ENCODE assay signal across 20 cellular contexts in the genomic region with DNA sequence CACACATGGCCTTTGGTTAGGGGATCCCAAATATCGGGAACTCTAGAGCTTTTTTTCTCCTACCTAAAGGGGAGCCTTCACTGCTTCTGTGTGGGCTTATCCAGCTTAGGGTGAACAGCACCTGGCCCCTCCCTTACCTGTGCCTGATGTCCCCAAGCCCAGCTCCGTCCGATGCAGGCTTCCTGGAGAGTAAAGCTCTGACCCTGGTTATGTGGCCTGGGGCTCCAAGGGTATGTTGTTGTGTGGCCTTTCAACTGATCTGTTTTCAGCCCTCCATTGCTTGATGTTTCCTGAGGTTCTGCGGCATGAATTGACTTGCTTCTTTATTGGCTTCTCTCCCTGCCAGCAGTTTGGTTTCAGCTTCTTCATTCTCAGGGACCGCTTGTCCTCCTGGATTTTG.
"Had no signal": no experiment of that assay in that cellular context is flagged by ENCODE, and none has a peak within 500 bp of the region (broad histone marks: within the 10 kb centered on the region; RNA-seq: fewer than 3 reads in every experiment).

No MANE protein-coding gene starts in this region.

- DNase-seq: activated CD4-positive, alpha-beta T cell treated with anti-CD3 and anti-CD28 coated beads for 1 hour; activated CD4-positive, alpha-beta T cell treated with anti-CD3 and anti-CD28 coated beads, Interleukin-2, amount 50 U/mL, for 1 hour; activated CD8-positive, alpha-beta T cell treated with anti-CD3 and anti-CD28 coated beads, Interleukin-2, amount 10 ng/mL, durations not matched to agents 7 days and 5 days; activated gamma-delta T cell; dorsolateral prefrontal cortex; effector memory CD8-positive, alpha-beta T cell; heart left ventricle; naive thymus-derived CD4-positive, alpha-beta T cell; stimulated activated CD4-positive, alpha-beta T cell treated with anti-CD3 and anti-CD28 coated beads, Interleukin-4, amount 100 ng/mL, for 24 hours; stimulated activated naive CD4-positive, alpha-beta T cell treated with Interleukin-2 at 50 U/mL for 16 hours; T-helper 2 cell had no signal

- H3K27ac ChIP-seq: ascending aorta, VCaP had no signal

- H3K4me3 ChIP-seq: ascending aorta, heart left ventricle had no signal

- H3K36me3 ChIP-seq: ascending aorta, heart left ventricle had no signal

- FAIRE-seq: colon, islet of Langerhans had no signal

- H3K27ac Mint-ChIP-seq: activated CD8-positive, alpha-beta T cell treated with anti-CD3 and anti-CD28 coated beads, Interleukin-2, amount 10 ng/mL, durations not matched to agents 7 days and 5 days; activated T-helper 1 cell treated with anti-CD3 and anti-CD28 coated beads, Interleukin-12 subunit alpha, Interleukin-12 subunit beta, Interleukin-2, Interleukin-4 antibody, amounts not matched to agents 30 ng/mL and 10 ng/mL and 1 ng/mL, durations not matched to agents 14 hours and 24 hours and 36 hours; effector memory CD8-positive, alpha-beta T cell; naive thymus-derived CD4-positive, alpha-beta T cell; progenitor cell of endocrine pancreas had no signal

- H3K9me3 Mint-ChIP-seq: activated naive CD4-positive, alpha-beta T cell treated with anti-CD3 and anti-CD28 coated beads, Interleukin-2, amount 50 U/mL, for 24 hours; activated T-helper 1 cell treated with anti-CD3 and anti-CD28 coated beads, Interleukin-12 subunit alpha, Interleukin-12 subunit beta, Interleukin-2, Interleukin-4 antibody, amounts not matched to agents 30 ng/mL and 10 ng/mL and 1 ng/mL, durations not matched to agents 14 hours and 24 hours and 36 hours; central memory CD8-positive, alpha-beta T cell; effector memory CD8-positive, alpha-beta T cell; naive thymus-derived CD4-positive, alpha-beta T cell had no signal

- H3K4me3 Mint-ChIP-seq: activated CD8-positive, alpha-beta T cell treated with anti-CD3 and anti-CD28 coated beads, Interleukin-2, amount 10 ng/mL, durations not matched to agents 7 days and 5 days; activated naive CD4-positive, alpha-beta T cell treated with anti-CD3 and anti-CD28 coated beads, Interleukin-2, amount 50 U/mL, for 24 hours; activated T-helper 1 cell treated with anti-CD3 and anti-CD28 coated beads, Interleukin-12 subunit alpha, Interleukin-12 subunit beta, Interleukin-2, Interleukin-4 antibody, amounts not matched to agents 30 ng/mL and 10 ng/mL and 1 ng/mL, durations not matched to agents 14 hours and 24 hours and 36 hours; central memory CD8-positive, alpha-beta T cell; effector memory CD8-positive, alpha-beta T cell; naive thymus-derived CD4-positive, alpha-beta T cell; neural crest cell had no signal

- H3K27me3 ChIP-seq: ascending aorta, dorsolateral prefrontal cortex, heart left ventricle had no signal

- ATAC-seq: activated CD8-positive, alpha-beta T cell treated with anti-CD3 and anti-CD28 coated beads, Interleukin-2, amount 10 ng/mL, durations not matched to agents 7 days and 5 days; effector memory CD8-positive, alpha-beta T cell; heart left ventricle; naive thymus-derived CD4-positive, alpha-beta T cell had no signal

- H3K9me3 ChIP-seq: ascending aorta, heart left ventricle had no signal

- H3K36me3 Mint-ChIP-seq: activated naive CD4-positive, alpha-beta T cell treated with anti-CD3 and anti-CD28 coated beads, Interleukin-2, amount 50 U/mL, for 24 hours; naive thymus-derived CD4-positive, alpha-beta T cell had no signal

- H3K4me1 Mint-ChIP-seq: activated naive CD4-positive, alpha-beta T cell treated with anti-CD3 and anti-CD28 coated beads, Interleukin-2, amount 50 U/mL, for 24 hours had no signal
